ENCODE assay signal across 1 cellular context in the genomic region with DNA sequence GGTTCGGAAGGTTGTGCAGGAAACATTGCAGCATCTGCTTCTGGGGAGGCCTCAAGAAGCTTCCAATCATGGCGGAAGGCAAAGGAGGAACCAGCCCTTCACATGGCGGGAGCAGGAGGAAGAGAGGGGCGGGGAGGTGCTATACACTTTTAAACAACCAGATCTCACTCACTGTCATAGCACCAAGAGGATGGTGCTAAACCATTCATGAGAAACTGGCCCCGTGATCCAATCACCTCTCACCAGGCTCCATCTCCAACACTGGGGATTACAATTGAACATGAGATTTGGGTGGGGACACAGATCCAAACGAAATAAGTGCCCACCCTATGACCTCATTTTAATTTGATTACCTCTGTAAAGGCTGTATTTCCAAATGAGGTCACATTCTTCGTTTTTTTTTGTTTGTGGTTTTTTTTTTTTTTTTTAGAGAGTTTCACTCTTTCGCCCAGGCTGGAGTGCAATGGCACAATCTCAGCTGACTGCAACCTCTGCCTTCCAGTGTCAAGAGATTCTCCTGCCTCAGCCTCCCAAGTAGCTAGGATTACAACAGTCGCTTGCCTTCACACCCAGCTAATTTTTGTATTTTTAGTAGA.
TF ChIP-seq lines count a peak whose summit lies in the region.

No MANE protein-coding gene starts in this region.

TF ChIP-seq in GM12878, 131 proteins besides CTCF, POLR2A, EP300 and RAD21:
- TF ChIP-seq RUNX3 (IDR thresholded peaks at IDR 0.05; ENCODE audit: low read length) (peak; percentile 69), SMARCA5 (IDR thresholded peaks at IDR 0.05) (no peak), MXI1 (IDR thresholded peaks at IDR 0.05; ENCODE audit: low read depth, low read length) (no peak), ZNF207 (IDR thresholded peaks at IDR 0.05; ENCODE audit: borderline replicate concordance) (no peak), TARDBP (IDR thresholded peaks at IDR 0.05; ENCODE audit: borderline replicate concordance) (no peak), NR2C1 (IDR thresholded peaks at IDR 0.05) (no peak), SPI1 (IDR thresholded peaks at IDR 0.05; ENCODE audit: borderline replicate concordance, insufficient read depth, low read depth, low read length) (no peak), CREB1 (IDR thresholded peaks at IDR 0.05; ENCODE audit: low read depth) (peak; percentile 32; the same call in 1 of the 2 replicates), KDM1A (IDR thresholded peaks at IDR 0.05; ENCODE audit: borderline replicate concordance) (no peak), BHLHE40 (IDR thresholded peaks at IDR 0.05; ENCODE audit: borderline replicate concordance in 1 of 2, low read depth in 2 of 2, low read length in 1 of 2) (no peak), RB1 (IDR thresholded peaks at IDR 0.05; ENCODE audit: borderline replicate concordance) (no peak), JUNB (IDR thresholded peaks at IDR 0.05) (no peak), ATF7 (IDR thresholded peaks at IDR 0.05; ENCODE audit: low read depth) (peak; percentile 65), TCF7 (IDR thresholded peaks at IDR 0.05; ENCODE audit: borderline replicate concordance) (no peak), KAT2A (conservative IDR thresholded peaks at IDR 0.05; ENCODE audit: control insufficient read depth, low read depth, low read length) (no peak), IRF5 (IDR thresholded peaks at IDR 0.05; ENCODE audit: borderline replicate concordance) (no peak), CREM (IDR thresholded peaks at IDR 0.05; ENCODE audit: low read depth) (peak; percentile 30; the same call in 1 of the 2 replicates)
- TF ChIP-seq, protein P1, sequence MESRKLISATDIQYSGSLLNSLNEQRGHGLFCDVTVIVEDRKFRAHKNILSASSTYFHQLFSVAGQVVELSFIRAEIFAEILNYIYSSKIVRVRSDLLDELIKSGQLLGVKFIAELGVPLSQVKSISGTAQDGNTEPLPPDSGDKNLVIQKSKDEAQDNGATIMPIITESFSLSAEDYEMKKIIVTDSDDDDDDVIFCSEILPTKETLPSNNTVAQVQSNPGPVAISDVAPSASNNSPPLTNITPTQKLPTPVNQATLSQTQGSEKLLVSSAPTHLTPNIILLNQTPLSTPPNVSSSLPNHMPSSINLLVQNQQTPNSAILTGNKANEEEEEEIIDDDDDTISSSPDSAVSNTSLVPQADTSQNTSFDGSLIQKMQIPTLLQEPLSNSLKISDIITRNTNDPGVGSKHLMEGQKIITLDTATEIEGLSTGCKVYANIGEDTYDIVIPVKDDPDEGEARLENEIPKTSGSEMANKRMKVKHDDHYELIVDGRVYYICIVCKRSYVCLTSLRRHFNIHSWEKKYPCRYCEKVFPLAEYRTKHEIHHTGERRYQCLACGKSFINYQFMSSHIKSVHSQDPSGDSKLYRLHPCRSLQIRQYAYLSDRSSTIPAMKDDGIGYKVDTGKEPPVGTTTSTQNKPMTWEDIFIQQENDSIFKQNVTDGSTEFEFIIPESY (IDR thresholded peaks at IDR 0.05), result 0 out of 2 replicates have a peak, but pooled peaks have one; percentile 17
